20 cellular contexts compared by ENCODE assay signal in the genomic region with DNA sequence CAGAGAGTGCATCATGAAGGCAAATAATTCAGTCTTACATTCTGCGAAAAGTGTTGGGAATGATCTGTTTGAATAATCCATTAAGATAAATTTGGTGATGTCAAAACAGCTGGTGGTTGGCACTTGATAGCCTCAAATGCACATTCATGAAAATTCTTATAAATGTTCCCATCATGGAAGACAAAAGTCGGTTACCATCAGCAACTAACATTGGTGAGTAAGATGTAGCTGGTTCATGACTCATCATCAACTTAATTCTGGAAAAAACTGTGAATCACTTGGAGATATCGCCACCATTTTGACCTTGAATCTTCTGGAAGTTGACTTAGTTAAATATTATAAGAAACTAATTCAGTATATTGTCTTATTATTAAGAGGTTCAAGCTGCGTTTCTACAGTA. TPM values are rescaled to one million over a fixed set of nuclear protein-coding genes. Genes with fewer than 3 reads are reported as not detected.
DNase-seq lines count a peak whose midpoint lies in the region; ATAC-seq, FAIRE-seq and TF ChIP-seq lines count a peak whose summit lies in the region.
"Had no signal": no experiment of that assay in that cellular context is flagged by ENCODE, and none has a peak within 500 bp of the region (broad histone marks: within the 10 kb centered on the region; RNA-seq: fewer than 3 reads in every experiment).

No MANE protein-coding gene starts in this region.

- intact Hi-C loops in Right ventricle myocardium superior (cut with DNase I) = no loop called here

- no peaks in the 10 kb centered on the region; the same call in 1 of the 2 replicates for H3K79me1 ChIP-seq in H1 (ENCODE audit: low read depth, low read length)

- H4K91ac ChIP-seq in H1 (replicated peaks; ENCODE audit: insufficient read length, low read length) = no peak overlapping the region

- no peak overlapping the region for H3K56ac ChIP-seq in H1 (replicated peaks; ENCODE audit: insufficient read length, low read depth, low read length)

- H3K27me3 ChIP-seq in H1 (replicated peaks in 1 of 4; ENCODE audit: control insufficient read depth in 3 of 4, extremely low read depth in 1 of 4, insufficient read depth in 3 of 4, low read length in 3 of 4) = peaks cover 0 to 5% (median 0%) of the 10 kb centered on the region in 4 experiments; a peak in 3 of 7 replicates
- H3K27me3 ChIP-seq: ascending aorta, sigmoid colon, thyroid gland had no signal

- no peak overlapping the region for H3K27ac ChIP-seq in H1 (ENCODE audit: low read depth, low read length)
- H3K27ac ChIP-seq: ascending aorta, sigmoid colon, thyroid gland had no signal

- H2AFZ ChIP-seq in H1 (ENCODE audit: low read length) = no peak overlapping the region

- H2AK5ac ChIP-seq in H1 (ENCODE audit: low read depth, low read length) = 0 out of 2 replicates have a peak overlapping the region, but pooled peaks have one; percentile 16

- H2BK12ac ChIP-seq in H1 (ENCODE audit: low read depth, low read length) = no peak overlapping the region

- POLR2A ChIA-PET in H1 (lab: Charles Lee; ENCODE audit: partially characterized antibody) = interaction anchor here (0.8 to 1.3 kb wide), 2 partner anchors 10 to 40 kb away, joined by 3 read pairs; no protein-coding TSS in a partner anchor

- no peak overlapping the region for H3K9ac ChIP-seq in H1 (replicated peaks in 1 of 4; ENCODE audit: extremely low read depth in 1 of 4, low read depth in 3 of 4, low read length in 3 of 4)

- H3K14ac ChIP-seq in H1 (ENCODE audit: insufficient read length) = no peak overlapping the region

- no peak overlapping the region for H3K4me3 ChIP-seq in H1 (ENCODE audit: extremely low read depth in 1 of 4, insufficient read depth in 2 of 4, low read depth in 3 of 4, low read length in 4 of 4)
- H3K4me3 ChIP-seq: ascending aorta, sigmoid colon, thyroid gland had no signal

- H2BK5ac ChIP-seq in H1 (ENCODE audit: low read depth, low read length) = no peak overlapping the region

- H2BK20ac ChIP-seq in H1 (ENCODE audit: low read length) = no peak overlapping the region

- no peaks in the 10 kb centered on the region for H4K20me1 ChIP-seq in H1 (replicated peaks in 1 of 2; ENCODE audit: control insufficient read depth in 1 of 2, insufficient read depth in 2 of 2, low read length in 2 of 2)

- ATAC-seq in Right ventricle myocardium superior (ENCODE audit: poor library complexity) = no peak
- no peak for ATAC-seq in GM19463 (IDR thresholded peaks at IDR 0.05; ENCODE audit: unreplicated experiment)
- no peak for ATAC-seq in HG02642 (IDR thresholded peaks at IDR 0.05; ENCODE audit: poor library complexity, unreplicated experiment)
- ATAC-seq: activated CD8-positive, alpha-beta memory T cell treated with anti-CD3 and anti-CD28 coated beads, Interleukin-2, amount 10 ng/mL, durations not matched to agents 7 days and 5 days; left cardiac atrium; Right ventricle myocardium inferior had no signal

- peaks cover 0 to 10% (median 4%) of the 10 kb centered on the region in 4 experiments; a peak in 5 of 7 replicates for H3K4me1 ChIP-seq in H1 (replicated peaks in 1 of 4; ENCODE audit: control insufficient read depth in 3 of 4, insufficient read depth in 4 of 4, low read length in 3 of 4)
- H3K4me1 ChIP-seq: ascending aorta, sigmoid colon, thyroid gland had no signal

- no peaks in the 10 kb centered on the region for H3K36me3 ChIP-seq in H1 (ENCODE audit: control insufficient read depth in 2 of 4, insufficient read depth in 4 of 4, low read length in 3 of 4)
- H3K36me3 ChIP-seq: ascending aorta, sigmoid colon, thyroid gland had no signal

- CTCF ChIA-PET in H1 (lab: Charles Lee; ENCODE audit: partially characterized antibody) = interaction anchor here (2.0 kb wide), 1 partner anchor 14 kb away, joined by 5 read pairs; no protein-coding TSS in a partner anchor

- 87% methylated on average over 4 of the region's 4 CpGs; no CpG with 5 or more reads in 1 of the 2 experiments for WGBS in H1 (ENCODE audit: extremely low coverage in 1 of 2, insufficient coverage in 1 of 2, insufficient read length in 1 of 2, insufficient replicate concordance in 2 of 2, low coverage in 1 of 2, low lambda C conversion rate in 2 of 2, missing lambda C conversion rate in 1 of 2), 2 experiments

- FAIRE-seq in H1 (lab: Jason Lieb, UNC) = no peak

- no peaks in the 10 kb centered on the region for H3K79me2 ChIP-seq in H1 (ENCODE audit: control insufficient read depth in 1 of 2, insufficient read depth in 2 of 2, low read length in 2 of 2)

- H2BK15ac ChIP-seq in H1 (ENCODE audit: low read length) = no peak overlapping the region

- TF ChIP-seq RAD21 in H1 (IDR thresholded peaks at IDR 0.05 in 1 of 2, conservative IDR thresholded peaks at IDR 0.05 in 1 of 2; ENCODE audit: low read depth in 2 of 2, low read length in 2 of 2) = no peak

- H3K9me3 ChIP-seq in H1 (ENCODE audit: insufficient read depth in 2 of 2, low read depth in 1 of 2, low read length in 1 of 2) = no peaks in the 10 kb centered on the region
- H3K9me3 ChIP-seq: ascending aorta, sigmoid colon, thyroid gland had no signal

- H3K23ac ChIP-seq in H1 (ENCODE audit: insufficient read length) = no peak overlapping the region

- H3K4ac ChIP-seq in H1 (replicated peaks; ENCODE audit: insufficient read length, low read depth, low read length) = no peak overlapping the region

- peak; percentile 58 for DNase-seq in EL
- DNase-seq in NCI-H226 = peak; percentile 27
- no peak for DNase-seq in H1 (ENCODE audit: low read depth in 1 of 2, low spot score in 2 of 2)
- DNase-seq in non-pigmented ciliary epithelial cell (ENCODE audit: low read depth) = peak; percentile 38
- no peak for DNase-seq in Right ventricle myocardium superior
- no peak for DNase-seq in ureter (ENCODE audit: low spot score)
- DNase-seq: activated CD8-positive, alpha-beta memory T cell treated with anti-CD3 and anti-CD28 coated beads, Interleukin-2, amount 10 ng/mL, durations not matched to agents 7 days and 5 days; activated gamma-delta T cell treated with Interleukin-2 at 50 U/mL for 16 hours; C1 segment of cervical spinal cord; DMS153; left cardiac atrium; NK-92 treated with Interleukin-12 subunit alpha and Interleukin-12 subunit beta, amount 100 ng/mL, for 24 hours; occipital lobe; sigmoid colon; T-helper 2 cell; thyroid gland had no signal

- no peak overlapping the region for H3K4me2 ChIP-seq in H1 (ENCODE audit: insufficient read depth in 1 of 2, low read depth in 2 of 2, low read length in 2 of 2)

- no peak for TF ChIP-seq POLR2A in H1 (IDR thresholded peaks at IDR 0.05; ENCODE audit: control extremely low read depth in 1 of 2, low read depth in 2 of 2, low read length in 2 of 2)

- H2BK120ac ChIP-seq in H1 (replicated peaks; ENCODE audit: low read depth, low read length) = no peak overlapping the region

- no peak overlapping the region for H4K5ac ChIP-seq in H1 (ENCODE audit: insufficient read length, low read depth, low read length)

- TF ChIP-seq EP300 in H1 (IDR thresholded peaks at IDR 0.05; ENCODE audit: borderline replicate concordance in 1 of 2, low read depth in 2 of 2, low read length in 2 of 2) = no peak

- no peak overlapping the region for H3K18ac ChIP-seq in H1 (ENCODE audit: extremely low read depth, low read length)

- TF ChIP-seq CTCF in H1 (IDR thresholded peaks at IDR 0.05; ENCODE audit: control extremely low read depth in 1 of 3, insufficient read depth in 1 of 3, low read depth in 1 of 3, low read length in 3 of 3) = no peak

- no peak overlapping the region for H4K8ac ChIP-seq in H1 (ENCODE audit: extremely low read depth, insufficient read depth, low read length)

- H3K23me2 ChIP-seq in H1 (ENCODE audit: low read depth, low read length) = peaks cover 5% of the 10 kb centered on the region; the same call in 1 of the 2 replicates

RNA-seq across cellular contexts. Expression of a gene that starts 11.2 kb away (rescaled TPM):
- total RNA-seq in H1 (2021; fragmentation: NEBNext Ultra II Directional; extraction: Animal tissue kit (Norgen Biotek cat#: 25700)) = 1.7 and 4.2 TPM in 2 replicates
- 6.0 and 7.2 TPM in 2 replicates for polyA plus RNA-seq in H1 (2011; rRNA removed)
- polyA plus RNA-seq in H1 (2011; cell fraction: cytosol; rRNA removed) = 7.5 TPM
- polyA plus RNA-seq in H1 (2011; cell fraction: nucleus; rRNA removed) = 5.0 TPM
- polyA plus RNA-seq in H1 (2012, experiment 1 of 2) = 2.7 to 5.7 TPM (median 5.2 TPM) in 4 replicates
- polyA plus RNA-seq in H1 (2012, experiment 2 of 2) = 3.9 TPM
- polyA plus RNA-seq in H1 (2013, experiment 1 of 2) = 7.7 TPM
- polyA plus RNA-seq in H1 (2013, experiment 2 of 2) = 7.4 TPM
- 1.7 and 4.1 TPM in 2 replicates for polyA minus RNA-seq in H1 (2011; rRNA and poly(A)+ RNA removed)
- polyA minus RNA-seq in H1 (2011; cell fraction: cytosol; rRNA and poly(A)+ RNA removed) = 2.9 TPM
- polyA minus RNA-seq in H1 (2011; cell fraction: nucleus; rRNA and poly(A)+ RNA removed) = 1.3 TPM
- total RNA-seq in Right ventricle myocardium superior (0.65 TPM), ureter (not detected)

RNA-seq across cellular contexts. Expression of a gene that starts 15.2 kb away (rescaled TPM):
- total RNA-seq in H1 (2021; fragmentation: NEBNext Ultra II Directional; extraction: Animal tissue kit (Norgen Biotek cat#: 25700)) = 0.67 and 1.5 TPM in 2 replicates
- polyA plus RNA-seq in H1 (2011; rRNA removed) = 2.2 and 3.1 TPM in 2 replicates
- polyA plus RNA-seq in H1 (2011; cell fraction: cytosol; rRNA removed) = 2.0 TPM
- polyA plus RNA-seq in H1 (2011; cell fraction: nucleus; rRNA removed) = 1.4 TPM
- polyA plus RNA-seq in H1 (2012, experiment 1 of 2) = 0.84 to 2.4 TPM (median 1.9 TPM) in 4 replicates
- 1.5 TPM for polyA plus RNA-seq in H1 (2012, experiment 2 of 2)
- polyA plus RNA-seq in H1 (2013, experiment 1 of 2) = 1.7 TPM
- polyA plus RNA-seq in H1 (2013, experiment 2 of 2) = 2.0 TPM
- polyA minus RNA-seq in H1 (2011; rRNA and poly(A)+ RNA removed) = 0.56 and 0.69 TPM in 2 replicates
- polyA minus RNA-seq in H1 (2011; cell fraction: cytosol; rRNA and poly(A)+ RNA removed) = not detected
- polyA minus RNA-seq in H1 (2011; cell fraction: nucleus; rRNA and poly(A)+ RNA removed) = not detected
- total RNA-seq in Right ventricle myocardium superior (not detected), ureter (1.1 TPM)
- total RNA-seq: ascending aorta, left cardiac atrium, occipital lobe, Right ventricle myocardium inferior, sigmoid colon, thyroid gland had no signal
- polyA plus RNA-seq: sigmoid colon had no signal

RNA-seq across cellular contexts. Expression of a gene that starts 16.7 kb away (rescaled TPM):
- 58.8 and 62.1 TPM in 2 replicates for total RNA-seq in H1 (2021; fragmentation: NEBNext Ultra II Directional; extraction: Animal tissue kit (Norgen Biotek cat#: 25700))
- 143 and 162 TPM in 2 replicates for polyA plus RNA-seq in H1 (2011; rRNA removed)
- polyA plus RNA-seq in H1 (2011; cell fraction: cytosol; rRNA removed) = 134 TPM
- 139 TPM for polyA plus RNA-seq in H1 (2011; cell fraction: nucleus; rRNA removed)
- polyA plus RNA-seq in H1 (2012, experiment 1 of 2) = 52.5 to 56.1 TPM (median 54.1 TPM) in 4 replicates
- polyA plus RNA-seq in H1 (2012, experiment 2 of 2) = 69.0 TPM
- polyA plus RNA-seq in H1 (2013, experiment 1 of 2) = 93.0 TPM
- 95.7 TPM for polyA plus RNA-seq in H1 (2013, experiment 2 of 2)
- 80.0 and 85.9 TPM in 2 replicates for polyA minus RNA-seq in H1 (2011; rRNA and poly(A)+ RNA removed)
- 59.8 TPM for polyA minus RNA-seq in H1 (2011; cell fraction: cytosol; rRNA and poly(A)+ RNA removed)
- polyA minus RNA-seq in H1 (2011; cell fraction: nucleus; rRNA and poly(A)+ RNA removed) = 63.8 TPM
- total RNA-seq in Right ventricle myocardium superior (30.1 TPM), ureter (49.1 TPM)

RNA-seq across cellular contexts. Expression of a gene that starts 50.8 kb away (rescaled TPM):
- 33.8 and 36.0 TPM in 2 replicates for total RNA-seq in H1 (2021; fragmentation: NEBNext Ultra II Directional; extraction: Animal tissue kit (Norgen Biotek cat#: 25700))
- 27.6 and 38.3 TPM in 2 replicates for polyA plus RNA-seq in H1 (2011; rRNA removed)
- polyA plus RNA-seq in H1 (2011; cell fraction: cytosol; rRNA removed) = 55.4 TPM
- polyA plus RNA-seq in H1 (2011; cell fraction: nucleus; rRNA removed) = 134 TPM
- 55.6 to 81.0 TPM (median 63.3 TPM) in 4 replicates for polyA plus RNA-seq in H1 (2012, experiment 1 of 2)
- polyA plus RNA-seq in H1 (2012, experiment 2 of 2) = 4.6 TPM
- polyA plus RNA-seq in H1 (2013, experiment 1 of 2) = 44.4 TPM
- 37.1 TPM for polyA plus RNA-seq in H1 (2013, experiment 2 of 2)
- 75.5 and 135 TPM in 2 replicates for polyA minus RNA-seq in H1 (2011; rRNA and poly(A)+ RNA removed)
- 20.6 TPM for polyA minus RNA-seq in H1 (2011; cell fraction: cytosol; rRNA and poly(A)+ RNA removed)
- polyA minus RNA-seq in H1 (2011; cell fraction: nucleus; rRNA and poly(A)+ RNA removed) = 72.4 TPM
- total RNA-seq in Right ventricle myocardium superior (0.48 TPM), ureter (4.7 TPM)

Comparison
In these comparisons a context has a peak if more than half of its experiments do, and no peak if none do; other contexts are left out.
1. DNase-seq: peak in EL (single experiment), NCI-H226 (single experiment) and non-pigmented ciliary epithelial cell (single experiment); none in H1 (0 of 2), Right ventricle myocardium superior (single experiment) and ureter (single experiment).